ENCODE assay signal across 8 cellular contexts in genomic region chr5:88644676-88645075, GRCh38.
"Had no signal": no experiment of that assay in that cellular context is flagged by ENCODE, and none has a peak within 500 bp of the region (broad histone marks: within the 10 kb centered on the region; RNA-seq: fewer than 3 reads in every experiment).

No MANE protein-coding gene starts in this region.

- H3K4me1 Mint-ChIP-seq: GM23338, H9 had no signal

- H3K9me3 Mint-ChIP-seq: GM23338, H9 had no signal

- ATAC-seq: GM23338, K562 had no signal

- H3K27ac Mint-ChIP-seq: GM23338, H9 had no signal

- DNase-seq: H9, HCEC 1CT, IMR-90 had no signal

- FAIRE-seq: H1, H54, HTR-8/SVneo, K562 had no signal

- H3K4me3 Mint-ChIP-seq: GM23338, H9 had no signal
